7 cellular contexts compared by ENCODE assay signal in genomic region chr9:4792572-4793411, GRCh38. TPM values are rescaled to one million over a fixed set of nuclear protein-coding genes. Genes with fewer than 3 reads are reported as not detected.
DNase-seq lines count a peak whose midpoint lies in the region; ATAC-seq and TF ChIP-seq lines count a peak whose summit lies in the region.

Gene RCL1, plus strand, starts transcription at chr9:4792944. Its CDS starts 148 bp downstream, at chr9:4793092.

- no peaks in the 10 kb centered on the region for H4K20me1 ChIP-seq in hepatocyte (ENCODE audit: insufficient read depth, poor library complexity, severe bottlenecking)

- peak within 1 kb of the TSS; percentile 86 for H3K4me3 ChIP-seq in astrocyte of the cerebellum (ENCODE audit: low read depth, low read length)
- H3K4me3 ChIP-seq in hepatocyte = peak within 1 kb of the TSS; percentile 69

- no peaks in the 10 kb centered on the region for H3K9me3 ChIP-seq in hepatocyte (ENCODE audit: low read depth)

- H3K27me3 ChIP-seq in hepatocyte = peaks cover 2% of the 10 kb centered on the region

- H3K4me1 ChIP-seq in hepatocyte (ENCODE audit: insufficient read depth) = peaks cover 11% of the 10 kb centered on the region

- peak within 1 kb of the TSS; percentile 88 for H3K4me2 ChIP-seq in hepatocyte

- H3K36me3 ChIP-seq in hepatocyte (replicated peaks; ENCODE audit: insufficient read depth, low read depth) = no peaks in the 10 kb centered on the region

- H3K79me2 ChIP-seq in hepatocyte = peaks cover 44% of the 10 kb centered on the region

- no peak for TF ChIP-seq CTCF in astrocyte of the cerebellum (IDR thresholded peaks at IDR 0.05; ENCODE audit: low read depth, low read length, missing control alignments)
- no peak for TF ChIP-seq CTCF in hepatocyte (IDR thresholded peaks at IDR 0.05; ENCODE audit: poor library complexity)

- ATAC-seq in GM18505 (IDR thresholded peaks at IDR 0.05; ENCODE audit: unreplicated experiment) (peak; percentile 97), HG02973 (IDR thresholded peaks at IDR 0.05; ENCODE audit: unreplicated experiment) (peak; percentile 93)

- peak; percentile 91 for DNase-seq in NCI-H2029 (lab: John Stamatoyannopoulos, UW)
- peak; percentile 91 for DNase-seq in T-helper 22 cell (ENCODE audit: low read depth)
- DNase-seq in astrocyte of the cerebellum (ENCODE audit: low read depth) = peak; percentile 84
- DNase-seq in hepatocyte (ENCODE audit: low spot score) = peak; percentile 98
- peak; percentile 82 for DNase-seq in renal cortical epithelial cell (ENCODE audit: low read depth)

- in situ Hi-C loops in astrocyte of the cerebellum (cut with HindIII; ENCODE audit: low sequenced_read_pairs) = no loop called here

- H2AFZ ChIP-seq in hepatocyte = peak within 1 kb of the TSS; percentile 78

- TF ChIP-seq POLR2A in GM18505 (IDR thresholded peaks at IDR 0.05; ENCODE audit: borderline replicate concordance, extremely low read depth, insufficient read depth, insufficient read length) = peak; percentile 80

- under 1% methylated on average over 60 of the region's 100 CpGs for whole genome bisulfite sequencing in hepatocyte (ENCODE audit: low lambda C conversion rate, missing lambda C conversion rate)

- H3K9me2 ChIP-seq in hepatocyte (replicated peaks; ENCODE audit: insufficient read depth) = no peaks in the 10 kb centered on the region

- peak within 1 kb of the TSS; percentile 90 for H3K27ac ChIP-seq in hepatocyte

RNA-seq across cellular contexts. Expression of gene RCL1, which starts in this region (rescaled TPM):
- 25.6 and 38.9 TPM in 2 replicates for total RNA-seq in hepatocyte
- 20.9 and 30.1 TPM in 2 replicates for polyA plus RNA-seq in hepatocyte
- total RNA-seq in renal cortical epithelial cell = 12.9 and 18.5 TPM in 2 replicates

Comparison
In these comparisons a context has a peak if more than half of its experiments do, and no peak if none do; other contexts are left out.
1. Peak in every context shown above with its lines: DNase-seq, ATAC-seq, H3K4me3 ChIP-seq and H3K27ac ChIP-seq.